1 cellular context compared by ENCODE assay signal in the genomic region with DNA sequence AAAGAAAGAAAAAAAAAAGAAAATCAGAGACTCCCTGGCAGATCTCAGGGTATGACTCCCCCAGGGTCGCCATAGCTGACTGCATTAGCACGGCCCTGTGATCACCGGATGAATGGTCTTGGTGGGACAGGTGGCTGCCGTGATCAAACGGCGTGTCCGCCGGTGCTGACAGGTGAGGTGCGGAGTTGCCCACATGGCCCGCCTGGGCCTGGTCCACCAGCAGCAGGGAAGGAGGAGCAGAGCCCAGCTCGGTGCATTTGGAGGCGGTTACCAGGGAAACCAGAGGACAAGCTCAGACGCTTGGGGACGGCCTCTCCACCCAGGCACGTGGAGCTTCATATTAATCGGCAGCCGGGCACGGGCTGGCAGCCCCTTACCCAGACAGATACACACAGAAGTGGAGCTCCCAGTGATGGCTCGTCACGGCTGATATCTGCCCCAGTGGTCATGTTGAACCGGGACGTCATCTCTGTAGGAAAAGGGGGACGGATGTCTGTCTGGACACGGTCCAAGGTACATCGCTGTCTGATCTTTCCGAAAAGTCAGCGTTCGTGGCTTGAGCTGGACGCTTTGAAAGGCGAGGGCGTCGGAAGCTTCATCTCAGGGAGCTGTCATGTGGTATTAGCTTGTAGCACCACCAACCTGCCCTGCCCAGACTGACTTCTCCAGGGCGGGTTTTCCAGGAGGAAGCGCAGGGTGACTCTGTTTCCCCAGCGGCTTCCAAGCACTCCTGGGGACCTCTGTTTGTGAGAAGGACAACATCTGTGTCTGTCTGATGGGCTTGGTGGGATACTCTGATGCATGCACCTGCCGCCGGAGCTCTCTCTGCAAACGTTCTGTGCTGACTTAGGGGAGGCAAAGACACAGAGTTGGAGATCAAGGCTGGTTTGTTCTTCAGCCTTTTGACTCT.
TF ChIP-seq lines count a peak whose summit lies in the region.

No MANE protein-coding gene starts in this region.

TF ChIP-seq in H1, 55 proteins besides CTCF, POLR2A, EP300 and RAD21:
- no peak for TF ChIP-seq CBX8 (IDR thresholded peaks at IDR 0.05; ENCODE audit: borderline replicate concordance, low read depth, low read length)
- TF ChIP-seq SP1 (IDR thresholded peaks at IDR 0.05; ENCODE audit: low read depth, low read length): no peak
- TF ChIP-seq RFX5 (IDR thresholded peaks at IDR 0.05; ENCODE audit: borderline replicate concordance, low read depth, low read length): no peak
- TF ChIP-seq HDAC2 (IDR thresholded peaks at IDR 0.05; ENCODE audit: borderline replicate concordance in 1 of 2, low read depth in 2 of 2, low read length in 2 of 2): no peak
- TF ChIP-seq POU5F1 (IDR thresholded peaks at IDR 0.05; ENCODE audit: low read depth, low read length): no peak
- TF ChIP-seq RBBP5 (IDR thresholded peaks at IDR 0.05; ENCODE audit: borderline replicate concordance, low read depth, low read length): no peak
- no peak for TF ChIP-seq SUZ12 (IDR thresholded peaks at IDR 0.05; ENCODE audit: low read length)
- no peak for TF ChIP-seq TCF12 (IDR thresholded peaks at IDR 0.05; ENCODE audit: low read depth, low read length)
- no peak for TF ChIP-seq CHD2 (IDR thresholded peaks at IDR 0.05; ENCODE audit: low read length)
